Comparison of ENCODE assay signal across 8 cellular contexts in the genomic region with DNA sequence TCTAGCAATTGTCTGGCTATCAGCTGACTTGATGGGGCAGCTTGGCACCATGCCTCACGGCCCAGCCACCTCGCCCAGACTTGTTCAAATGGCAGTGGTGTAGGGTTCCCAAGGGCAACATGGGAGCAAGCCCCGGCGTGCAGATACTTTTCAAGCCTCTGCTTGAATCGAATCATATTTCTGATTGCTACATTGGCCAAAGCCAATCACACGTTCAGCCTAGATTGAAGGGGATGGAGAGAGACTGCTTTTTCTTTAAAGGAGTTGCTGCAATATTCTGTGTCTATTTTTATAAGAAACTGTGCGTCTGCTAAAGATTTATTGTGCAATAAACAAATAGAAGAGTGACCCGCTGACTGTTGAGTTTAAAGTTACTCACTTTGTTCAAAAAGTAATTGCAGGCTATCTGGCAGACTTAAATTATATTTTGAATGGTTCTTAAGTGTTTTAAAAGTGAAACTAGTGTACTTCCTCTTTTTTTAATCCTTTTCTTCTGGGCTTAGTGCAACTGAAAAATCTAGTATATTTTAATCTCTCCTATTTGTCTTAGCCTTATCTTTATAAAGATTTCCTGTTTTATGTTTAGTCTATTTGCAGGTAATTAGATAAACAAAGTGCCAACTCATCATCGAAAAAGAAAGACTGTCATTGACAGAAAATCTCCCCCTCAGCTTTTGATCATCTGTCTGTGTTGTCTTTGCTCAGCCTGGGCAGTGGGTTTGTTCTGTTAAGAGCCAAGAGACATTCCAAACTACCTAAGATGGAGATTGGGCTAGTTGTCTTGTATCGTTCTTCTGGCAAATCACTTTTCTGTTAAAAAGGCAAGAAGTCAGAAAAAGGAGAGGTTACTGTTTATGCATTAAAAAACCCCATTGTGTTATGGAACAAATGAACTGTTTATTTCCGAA.
A peak's percentile ranks its signal among the peaks of the same experiment; 100 is the strongest.
DNase-seq lines count a peak whose midpoint lies in the region; ATAC-seq, FAIRE-seq and TF ChIP-seq lines count a peak whose summit lies in the region.

No MANE protein-coding gene starts in this region.

- H3K4me1 ChIP-seq in esophagus muscularis mucosa (peaks cover 8 to 25% (median 12%) of the 10 kb centered on the region in 4 donors), thymus (ENCODE audit: control insufficient read depth, insufficient read depth, low read length) (no peaks in the 10 kb centered on the region)

- TF ChIP-seq EP300 in esophagus muscularis mucosa (IDR thresholded peaks at IDR 0.05), result no peak

- no peak for TF ChIP-seq CTCF in esophagus muscularis mucosa (IDR thresholded peaks at IDR 0.05)

- H3K27me3 ChIP-seq in esophagus muscularis mucosa, result no peaks in the 10 kb centered on the region
- no peaks in the 10 kb centered on the region for H3K27me3 ChIP-seq in thymus (ENCODE audit: control insufficient read depth, insufficient read depth)

- H3K4me3 ChIP-seq in esophagus muscularis mucosa (peak overlapping the region in 3 of 4 donors; percentile 16 to 32 (median 18)), thymus (ENCODE audit: low read length) (no peak overlapping the region)

- H3K9me3 ChIP-seq in esophagus muscularis mucosa, result peaks cover 0 to 10% (median 9%) of the 10 kb centered on the region in 4 donors
- no peaks in the 10 kb centered on the region for H3K9me3 ChIP-seq in thymus (ENCODE audit: control insufficient read depth)

- TF ChIP-seq POLR2A in GM12891 (IDR thresholded peaks at IDR 0.05; ENCODE audit: low read depth, low read length) (no peak), esophagus muscularis mucosa (IDR thresholded peaks at IDR 0.05; ENCODE audit: low read depth) (no peak)

- H3K27me3 Mint-ChIP-seq in T-helper 2 cell treated with Interferon-gamma antibody and Interleukin-4, amounts not matched to agents 5 μg/mL and 100 μg/mL, for 36 hours (ENCODE audit: low read depth), result peaks cover 22% of the 10 kb centered on the region

- DNase-seq in GM12891 (ENCODE audit: insufficient read length, low spot score), result no peak
- DNase-seq in NCI-H510A treated with DMSO at 0.1 percent for 48 hours (lab: John Stamatoyannopoulos, UW), result peak; percentile 98
- no peak for DNase-seq in esophagus muscularis mucosa (ENCODE audit: extremely low spot score)
- DNase-seq in T-helper 2 cell treated with Interferon-gamma antibody and Interleukin-4, amounts not matched to agents 5 μg/mL and 100 μg/mL, for 36 hours (ENCODE audit: low spot score), result no peak
- no peak for DNase-seq in superior temporal gyrus (ENCODE audit: extremely low spot score)

- H3K36me3 ChIP-seq in esophagus muscularis mucosa (no peaks in the 10 kb centered on the region), thymus (ENCODE audit: control insufficient read depth, insufficient read depth) (no peaks in the 10 kb centered on the region)

- H3K27ac Mint-ChIP-seq in T-helper 2 cell treated with Interferon-gamma antibody and Interleukin-4, amounts not matched to agents 5 μg/mL and 100 μg/mL, for 36 hours, result no peak overlapping the region

- 44% methylated on average over 11 of the region's 11 CpGs for WGBS in esophagus muscularis mucosa
- WGBS in thymus, result 71% methylated on average over 11 of the region's 11 CpGs

- intact Hi-C loops in esophagus muscularis mucosa (cut with DNase I), result no loop called here

- no peaks in the 10 kb centered on the region for H3K9me3 Mint-ChIP-seq in T-helper 2 cell treated with Interferon-gamma antibody and Interleukin-4, amounts not matched to agents 5 μg/mL and 100 μg/mL, for 36 hours

- no peaks in the 10 kb centered on the region for H3K36me3 Mint-ChIP-seq in T-helper 2 cell treated with Interferon-gamma antibody and Interleukin-4, amounts not matched to agents 5 μg/mL and 100 μg/mL, for 36 hours (ENCODE audit: low read depth)

- H3K4me3 Mint-ChIP-seq in T-helper 2 cell treated with Interferon-gamma antibody and Interleukin-4, amounts not matched to agents 5 μg/mL and 100 μg/mL, for 36 hours, result no peak overlapping the region

- peak overlapping the region in 2 of 4 donors; percentile 15 to 32 for H3K27ac ChIP-seq in esophagus muscularis mucosa (replicated peaks in 1 of 4)
- H3K27ac ChIP-seq in thymus (ENCODE audit: low read depth), result peak overlapping the region; percentile 54

- H3K4me1 Mint-ChIP-seq in T-helper 2 cell treated with Interferon-gamma antibody and Interleukin-4, amounts not matched to agents 5 μg/mL and 100 μg/mL, for 36 hours (ENCODE audit: low read depth), result peaks cover 3% of the 10 kb centered on the region

- peak; percentile 82 for ATAC-seq in HG02943 (IDR thresholded peaks at IDR 0.05; ENCODE audit: low read depth, unreplicated experiment)
- no peak for ATAC-seq in HG02840 (IDR thresholded peaks at IDR 0.05; ENCODE audit: low FRiP score, unreplicated experiment)

- no peak for FAIRE-seq in GM12891 (lab: Jason Lieb, UNC)

TF ChIP-seq in GM12891, 5 proteins besides CTCF, POLR2A, EP300 and RAD21:
- peak; percentile 42; the same call in 1 of the 2 replicates for TF ChIP-seq SPI1 (IDR thresholded peaks at IDR 0.05; ENCODE audit: low read depth, low read length)
- no peak for TF ChIP-seq PAX5 (IDR thresholded peaks at IDR 0.05; ENCODE audit: insufficient read depth, low read length, severe bottlenecking)
